In the genomic region with DNA sequence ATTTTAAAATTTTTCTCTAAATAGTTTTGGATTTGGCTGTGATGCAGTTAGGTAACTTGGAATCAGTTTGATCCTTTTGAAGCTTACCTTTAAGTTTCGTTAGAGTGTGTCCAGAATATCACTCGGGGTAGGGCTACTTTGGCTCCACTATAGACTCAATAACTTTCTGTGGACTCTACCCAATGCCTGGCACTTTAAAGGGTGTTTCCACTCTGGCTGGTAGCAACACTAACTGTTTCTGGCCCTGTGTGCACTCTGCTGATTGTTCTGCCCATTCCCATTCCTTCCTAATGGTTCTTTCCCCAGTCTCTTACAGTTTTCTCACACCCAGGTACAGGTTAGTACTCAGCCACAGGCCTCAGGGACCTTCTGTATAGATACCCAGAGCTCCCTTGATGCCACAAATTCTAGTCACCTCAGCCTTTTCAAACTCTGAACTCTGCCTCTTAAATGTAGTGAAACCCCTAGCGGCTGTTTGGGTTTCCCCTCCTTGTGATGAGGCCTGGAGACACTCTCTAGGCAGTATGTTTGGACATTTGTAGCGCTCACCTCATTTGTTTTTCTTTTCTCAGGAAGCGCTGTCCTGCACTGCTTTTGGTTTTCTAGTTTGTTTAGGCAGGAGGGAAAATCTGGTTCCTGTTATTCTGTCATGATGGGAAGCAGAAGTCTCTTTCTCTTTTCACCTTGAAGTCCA, we compare ENCODE assay signal across 9 cellular contexts. TPM values are rescaled to one million over a fixed set of nuclear protein-coding genes. Genes with fewer than 3 reads are reported as not detected.
DNase-seq lines count a peak whose midpoint lies in the region; ATAC-seq and FAIRE-seq lines count a peak whose summit lies in the region.
"Had no signal": no experiment of that assay in that cellular context is flagged by ENCODE, and none has a peak within 500 bp of the region (broad histone marks: within the 10 kb centered on the region; RNA-seq: fewer than 3 reads in every experiment).

No MANE protein-coding gene starts in this region.

- H3K4me1 Mint-ChIP-seq in naive thymus-derived CD8-positive, alpha-beta T cell = peaks cover 34 to 66% (median 60%) of the 10 kb centered on the region in 4 donors

- ATAC-seq in GM18519 (IDR thresholded peaks at IDR 0.05; ENCODE audit: low FRiP score, unreplicated experiment) (peak; percentile 90), GM21619 (IDR thresholded peaks at IDR 0.05; ENCODE audit: unreplicated experiment) (peak; percentile 97), HG03520 (IDR thresholded peaks at IDR 0.05; ENCODE audit: unreplicated experiment) (peak; percentile 89)
- ATAC-seq in naive thymus-derived CD8-positive, alpha-beta T cell = peak in 1 of 2 donors; percentile 38

- H3K27ac Mint-ChIP-seq in naive thymus-derived CD8-positive, alpha-beta T cell = peak overlapping the region in 7 of 10 donors; percentile 3 to 54 (median 43)

- no peak for DNase-seq in naive thymus-derived CD8-positive, alpha-beta T cell
- DNase-seq in NCI-H446 (lab: John Stamatoyannopoulos, UW) (no peak), frontal cortex (ENCODE audit: low spot score in 2 of 2) (no peak), NCI-H345 (lab: John Stamatoyannopoulos, UW) (no peak)
- no peak for DNase-seq in activated naive CD4-positive, alpha-beta T cell treated with Interleukin-2 at 50 U/mL for 16 hours
- DNase-seq: OCI-M1 had no signal

- peaks cover 0 to 21% (median 10%) of the 10 kb centered on the region in 3 donors for H3K36me3 Mint-ChIP-seq in naive thymus-derived CD8-positive, alpha-beta T cell

- no peaks in the 10 kb centered on the region for H3K27me3 Mint-ChIP-seq in naive thymus-derived CD8-positive, alpha-beta T cell

- FAIRE-seq in frontal cortex (lab: Jason Lieb, UNC) = no peak

- POLR2A ChIA-PET in naive thymus-derived CD8-positive, alpha-beta T cell (lab: Charles Lee) = no interaction called here

- H3K9me3 Mint-ChIP-seq in naive thymus-derived CD8-positive, alpha-beta T cell = peaks cover 0 to 1% (median 0%) of the 10 kb centered on the region in 9 donors

- peak overlapping the region in 3 of 10 donors; percentile 4 to 16 (median 10) for H3K4me3 Mint-ChIP-seq in naive thymus-derived CD8-positive, alpha-beta T cell

RNA-seq across cellular contexts. Expression of gene CUL5, which starts 16.8 kb away (rescaled TPM):
- 10 to 100 TPM; 36.2 to 38.4 TPM for total RNA-seq in naive thymus-derived CD8-positive, alpha-beta T cell
- polyA plus RNA-seq in naive thymus-derived CD8-positive, alpha-beta T cell = 10 to 100 TPM; 31.7 to 44.2 (median 38.2) TPM
- 117 TPM for total RNA-seq in frontal cortex
